8 cellular contexts compared by ENCODE assay signal in genomic region chr10:127907411-127908105, GRCh38. TPM values are rescaled to one million over a fixed set of nuclear protein-coding genes. Genes with fewer than 3 reads are reported as not detected.
A peak's percentile ranks its signal among the peaks of the same experiment; 100 is the strongest.
DNase-seq lines count a peak whose midpoint lies in the region; ATAC-seq and TF ChIP-seq lines count a peak whose summit lies in the region.

No MANE protein-coding gene starts in this region.

- no peak overlapping the region for H4K8ac ChIP-seq in neuronal stem cell (ENCODE audit: low read depth, low read length)

- TF ChIP-seq POLR2A in HCT116 (IDR thresholded peaks at IDR 0.05; ENCODE audit: borderline replicate concordance, extremely low read depth, insufficient read depth, insufficient read length) (no peak), gastroesophageal sphincter (IDR thresholded peaks at IDR 0.05) (no peak)

- no peaks in the 10 kb centered on the region for H3K36me3 Mint-ChIP-seq in activated CD8-positive, alpha-beta T cell treated with anti-CD3 and anti-CD28 coated beads for 36 hours (ENCODE audit: low read depth)

- H4K91ac ChIP-seq in neuronal stem cell (ENCODE audit: low read depth, low read length, poor library complexity) = no peak overlapping the region

- no peaks in the 10 kb centered on the region for H3K9me2 ChIP-seq in HCT116 (ENCODE audit: insufficient read depth)

- no peaks in the 10 kb centered on the region for H3K36me3 ChIP-seq in HCT116 (ENCODE audit: control insufficient read depth in 1 of 2, insufficient read depth in 2 of 2, low read length in 2 of 2)
- H3K36me3 ChIP-seq in gastroesophageal sphincter = no peaks in the 10 kb centered on the region
- H3K36me3 ChIP-seq in neuronal stem cell (replicated peaks in 1 of 2; ENCODE audit: control insufficient read depth in 2 of 2, insufficient read depth in 2 of 2, low read length in 2 of 2) = no peaks in the 10 kb centered on the region

- H2AK5ac ChIP-seq in neuronal stem cell (ENCODE audit: low read depth, low read length) = no peak overlapping the region

- H3K4me1 ChIP-seq in HCT116 (ENCODE audit: control insufficient read depth in 1 of 2, insufficient read depth in 2 of 2, low read length in 2 of 2) (peaks cover 25 to 46% of the 10 kb centered on the region in 2 experiments), gastroesophageal sphincter (peaks cover 0 to 28% (median 10%) of the 10 kb centered on the region in 3 donors), neuronal stem cell (ENCODE audit: control insufficient read depth in 2 of 2, insufficient read depth in 1 of 2, low read depth in 1 of 2, low read length in 2 of 2) (peaks cover 2 to 3% of the 10 kb centered on the region in 2 donors)

- POLR2A ChIA-PET in HCT116 (lab: Charles Lee) = interaction anchor here (1.0 to 1.8 kb wide), 3 partner anchors 102 to 162 kb away, joined by 3 to 11 read pairs (median 5); no protein-coding TSS in a partner anchor
- POLR2A ChIA-PET in activated CD8-positive, alpha-beta T cell treated with anti-CD3 and anti-CD28 coated beads for 36 hours (lab: Charles Lee) = interaction anchor here (1.9 kb wide), 1 partner anchor 104 kb away, joined by 5 read pairs; no protein-coding TSS in a partner anchor

- H3K4me3 ChIP-seq in HCT116 (replicated peaks in 1 of 2; ENCODE audit: low read depth in 1 of 2, low read length in 2 of 2) (peak overlapping the region; percentile 44 to 62), gastroesophageal sphincter (peak overlapping the region; percentile 42 to 73), neuronal stem cell (ENCODE audit: low read length in 2 of 2) (peak overlapping the region in 1 of 2 donors; percentile 81)

- peak; percentile 7; the same call in 1 of the 2 replicates for ATAC-seq in HCT116
- ATAC-seq in activated CD8-positive, alpha-beta T cell treated with anti-CD3 and anti-CD28 coated beads for 36 hours = no peak
- ATAC-seq in gastroesophageal sphincter = peak; percentile 61
- no peak for ATAC-seq in GM19023 (IDR thresholded peaks at IDR 0.05; ENCODE audit: unreplicated experiment)

- peaks cover 31% of the 10 kb centered on the region for H3K27me3 Mint-ChIP-seq in activated CD8-positive, alpha-beta T cell treated with anti-CD3 and anti-CD28 coated beads for 36 hours

- CTCF ChIA-PET in HCT116 (lab: Charles Lee) = interaction anchor here (0.5 to 3.1 kb wide), 22 partner anchors 13 to 304 kb away, joined by 3 to 69 read pairs (median 4); no protein-coding TSS in a partner anchor
- CTCF ChIA-PET in activated CD8-positive, alpha-beta T cell treated with anti-CD3 and anti-CD28 coated beads for 36 hours (lab: Charles Lee) = interaction anchor here (0.6 to 8.9 kb wide), 27 partner anchors 11 to 243 kb away, joined by 3 to 188 read pairs (median 4); no protein-coding TSS in a partner anchor

- RAD21 ChIA-PET in HCT116 (lab: Charles Lee; ENCODE audit: low non-redundant PET in 1 of 2, low total read pairs in 2 of 2, uncharacterized antibody in 2 of 2, unreplicated experiment in 2 of 2) = interaction anchor here (0.6 to 2.5 kb wide), 9 partner anchors 54 to 162 kb away, joined by 3 to 20 read pairs (median 4); no protein-coding TSS in a partner anchor

- H3K79me2 ChIP-seq in HCT116 (ENCODE audit: insufficient read depth, low read length) = no peaks in the 10 kb centered on the region

- intact Hi-C loops in HCT116 (cut with micrococcal nuclease) = no loop called here
- intact Hi-C loops in activated CD8-positive, alpha-beta T cell treated with anti-CD3 and anti-CD28 coated beads for 36 hours (cut with micrococcal nuclease) = loop anchor here (2.0 to 10.0 kb wide), 3 partner anchors 103 to 257 kb away; no protein-coding TSS in a partner anchor

- TF ChIP-seq CTCF in HCT116 (IDR thresholded peaks at IDR 0.05 in 2 of 3, conservative IDR thresholded peaks at IDR 0.05 in 1 of 3; ENCODE audit: borderline replicate concordance in 1 of 3, insufficient read depth in 1 of 3, low read depth in 2 of 3, low read length in 2 of 3) = no peak
- no peak for TF ChIP-seq CTCF in activated CD8-positive, alpha-beta T cell treated with anti-CD3 and anti-CD28 coated beads for 36 hours (IDR thresholded peaks at IDR 0.05)
- TF ChIP-seq CTCF in gastroesophageal sphincter (IDR thresholded peaks at IDR 0.05) = no peak

- H3K27me3 ChIP-seq in HCT116 (ENCODE audit: insufficient read depth, low read length) (no peaks in the 10 kb centered on the region), gastroesophageal sphincter (peaks cover 50% of the 10 kb centered on the region), neuronal stem cell (ENCODE audit: control insufficient read depth in 3 of 3, insufficient read depth in 3 of 3, low read depth in 1 of 3, low read length in 3 of 3) (peaks cover 5 to 52% (median 21%) of the 10 kb centered on the region in 3 experiments)

- H3K9me3 Mint-ChIP-seq in activated CD8-positive, alpha-beta T cell treated with anti-CD3 and anti-CD28 coated beads for 36 hours = no peaks in the 10 kb centered on the region

- DNase-seq in HCT116 (ENCODE audit: low read depth, low spot score) = no peak
- DNase-seq in activated CD8-positive, alpha-beta T cell treated with anti-CD3 and anti-CD28 coated beads for 36 hours = peak; percentile 22
- no peak for DNase-seq in neuronal stem cell (ENCODE audit: low spot score)
- no peak for DNase-seq in kidney glomerular epithelial cell (lab: John Stamatoyannopoulos, UW)
- no peak for DNase-seq in DMS53 (lab: John Stamatoyannopoulos, UW)
- DNase-seq in OCI-M2 (lab: John Stamatoyannopoulos, UW; ENCODE audit: unreplicated experiment) = no peak

- peak overlapping the region; percentile 83 for H3K18ac ChIP-seq in neuronal stem cell (ENCODE audit: low read length)

- H3K4me3 Mint-ChIP-seq in activated CD8-positive, alpha-beta T cell treated with anti-CD3 and anti-CD28 coated beads for 36 hours = no peak overlapping the region

- H3K14ac ChIP-seq in neuronal stem cell (ENCODE audit: low read length) = no peak overlapping the region

- H3K4ac ChIP-seq in neuronal stem cell (ENCODE audit: low read length) = no peak overlapping the region

- peak overlapping the region; percentile 80 for H3K4me2 ChIP-seq in HCT116 (ENCODE audit: low read length)
- peak overlapping the region; percentile 92 for H3K4me2 ChIP-seq in neuronal stem cell (ENCODE audit: insufficient read depth, low read length, poor library complexity, severe bottlenecking)

- no peak overlapping the region for H2BK12ac ChIP-seq in neuronal stem cell (ENCODE audit: low read length)

- H3K23ac ChIP-seq in neuronal stem cell (ENCODE audit: low read depth, low read length, poor library complexity) = no peak overlapping the region

- H3K9me3 ChIP-seq in HCT116 (ENCODE audit: control insufficient read depth in 1 of 2, insufficient read depth in 1 of 2, low read depth in 1 of 2, low read length in 2 of 2) (no peaks in the 10 kb centered on the region), gastroesophageal sphincter (no peaks in the 10 kb centered on the region), neuronal stem cell (replicated peaks in 1 of 2; ENCODE audit: control insufficient read depth in 2 of 2, insufficient read depth in 1 of 2, low read depth in 1 of 2, low read length in 2 of 2) (no peaks in the 10 kb centered on the region)

- H2AFZ ChIP-seq in HCT116 (ENCODE audit: low read depth, low read length, poor library complexity, severe bottlenecking) = no peak overlapping the region
- H2AFZ ChIP-seq in neuronal stem cell (ENCODE audit: low read length) = peak overlapping the region; percentile 91

- no TSS peak for BruUV-seq in HCT116 (replicated peaks; lab: Mats Ljungman, UMichigan)

- no peaks in the 10 kb centered on the region for H3K4me1 Mint-ChIP-seq in activated CD8-positive, alpha-beta T cell treated with anti-CD3 and anti-CD28 coated beads for 36 hours (ENCODE audit: low read depth)

- no peaks in the 10 kb centered on the region for H3K79me1 ChIP-seq in neuronal stem cell (ENCODE audit: low read depth, low read length)

- H4K20me1 ChIP-seq in HCT116 (ENCODE audit: insufficient read depth) = no peaks in the 10 kb centered on the region

- WGBS in gastroesophageal sphincter (ENCODE audit: low coverage in 1 of 2), 2 donors = 0% methylated on average over 3 of the region's 65 CpGs; no CpG with 5 or more reads in 1 of the 2 donors
- WGBS in neuronal stem cell (ENCODE audit: extremely low coverage in 2 of 2, insufficient read length in 2 of 2, insufficient replicate concordance in 1 of 2), 2 donors = no CpG with 5 or more reads among the region's 65 CpGs

- H3K9ac ChIP-seq in HCT116 (ENCODE audit: low read length) (peak overlapping the region; percentile 61), neuronal stem cell (ENCODE audit: low read depth, low read length, poor library complexity) (peak overlapping the region; percentile 78)

- no peak overlapping the region for H2BK15ac ChIP-seq in neuronal stem cell (ENCODE audit: low read length)

- H3K27ac Mint-ChIP-seq in activated CD8-positive, alpha-beta T cell treated with anti-CD3 and anti-CD28 coated beads for 36 hours = no peak overlapping the region

- H2BK120ac ChIP-seq in neuronal stem cell (ENCODE audit: low read depth, low read length) = peak overlapping the region; percentile 38

- H3K27ac ChIP-seq in HCT116 (ENCODE audit: low read depth, low read length) (peak overlapping the region; percentile 56; the same call in 1 of the 2 replicates), gastroesophageal sphincter (peak overlapping the region; percentile 19 to 89 (median 78)), neuronal stem cell (replicated peaks; ENCODE audit: low read length) (no peak overlapping the region)

- no peak for TF ChIP-seq RAD21 in HCT116 (IDR thresholded peaks at IDR 0.05; ENCODE audit: low read depth)

- no peak for TF ChIP-seq EP300 in gastroesophageal sphincter (IDR thresholded peaks at IDR 0.05)

- no peak overlapping the region for H2BK5ac ChIP-seq in neuronal stem cell (ENCODE audit: low read length)

TF ChIP-seq in HCT116, 20 proteins besides CTCF, POLR2A, EP300 and RAD21 (continues in another document):
- TF ChIP-seq CEBPB (IDR thresholded peaks at IDR 0.05; ENCODE audit: low read depth) (no peak), YY1 (IDR thresholded peaks at IDR 0.05; ENCODE audit: extremely low read depth, insufficient replicate concordance, low read depth, low read length) (no peak), TCF7L2 (IDR thresholded peaks at IDR 0.05; ENCODE audit: borderline replicate concordance, extremely low read depth, insufficient read depth, insufficient read length) (no peak), ELF1 (IDR thresholded peaks at IDR 0.05; ENCODE audit: borderline replicate concordance, low read depth) (no peak), FOSL1 (IDR thresholded peaks at IDR 0.05; ENCODE audit: low read depth) (no peak)

RNA-seq across cellular contexts. Expression of gene PTPRE, which starts 0.7 kb away (rescaled TPM):
- total RNA-seq in HCT116 (2021; ENCODE audit: unreplicated experiment) = 12.3 TPM
- 8.7 and 10.1 TPM in 2 replicates for polyA plus RNA-seq in HCT116 (2012)
- total RNA-seq in activated CD8-positive, alpha-beta T cell treated with anti-CD3 and anti-CD28 coated beads for 36 hours = 10 to 100 TPM; 19.9 to 22.3 TPM
- 10 to 100 TPM in 1 of 4 donors, 1 to 10 TPM in 3; 6.4 to 16.4 (median 8.5) TPM for total RNA-seq in gastroesophageal sphincter
- polyA plus RNA-seq in neuronal stem cell (2013, experiment 1 of 2) = 0.52 TPM
- polyA plus RNA-seq in neuronal stem cell (2013, experiment 2 of 2) = 1.0 TPM

RNA-seq across cellular contexts. Expression of gene CLRN3, which starts 14.8 kb away (rescaled TPM):
- total RNA-seq in HCT116 (2021; ENCODE audit: unreplicated experiment) (0.39 TPM), gastroesophageal sphincter (not detected)
- not detected in 2 replicates for polyA plus RNA-seq in HCT116 (2012)
- total RNA-seq in activated CD8-positive, alpha-beta T cell treated with anti-CD3 and anti-CD28 coated beads for 36 hours = not detected
- polyA plus RNA-seq in neuronal stem cell (2013, experiment 1 of 2) = not detected
- not detected for polyA plus RNA-seq in neuronal stem cell (2013, experiment 2 of 2)

Comparison
In these comparisons a context has a peak if more than half of its experiments do, and no peak if none do; other contexts are left out.
1. ATAC-seq: peak in HCT116 (single experiment) and gastroesophageal sphincter (single experiment); none in activated CD8-positive, alpha-beta T cell treated with anti-CD3 and anti-CD28 coated beads for 36 hours (single experiment) and GM19023 (single experiment).